ENCODE assay signal across 1 cellular context in the genomic region with DNA sequence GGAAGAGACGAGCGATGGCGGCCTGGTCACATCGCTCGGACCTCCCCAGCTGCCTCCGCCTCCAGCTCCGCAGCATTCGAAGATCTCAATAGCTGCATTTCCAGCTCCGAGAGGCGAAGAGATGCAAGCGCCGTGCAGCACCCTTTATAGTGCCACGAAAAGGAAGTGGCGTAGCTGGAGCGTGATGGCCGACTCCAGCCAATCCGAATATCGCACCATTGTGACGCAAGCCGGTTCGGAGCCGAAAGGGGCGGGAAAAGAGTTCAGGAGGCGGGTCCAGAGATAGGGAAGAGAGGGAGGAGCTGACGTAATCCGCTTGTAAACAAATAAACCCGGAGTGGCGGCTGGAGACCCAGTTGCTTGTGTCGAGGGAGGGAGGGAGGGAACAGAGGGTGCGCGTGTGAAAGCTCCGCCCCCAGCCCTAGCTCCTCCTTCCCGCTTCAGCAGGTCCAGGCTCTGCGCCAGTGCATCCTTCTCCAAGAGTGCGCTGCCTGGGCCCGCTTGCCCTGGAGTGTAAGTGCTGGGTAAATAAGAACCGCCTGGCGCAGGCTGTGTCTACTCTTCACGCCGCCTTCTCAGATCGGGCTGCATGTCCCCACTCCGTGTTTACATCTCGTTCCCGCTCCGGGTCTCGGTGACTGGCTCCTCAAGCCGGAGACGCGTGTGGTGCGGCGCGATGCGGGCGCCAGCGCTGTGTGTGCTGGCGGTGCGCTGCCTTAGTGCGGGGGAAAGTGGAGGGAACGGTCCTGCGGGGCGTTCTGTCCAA.
TF ChIP-seq lines count a peak whose summit lies in the region.

A gene with protein sequence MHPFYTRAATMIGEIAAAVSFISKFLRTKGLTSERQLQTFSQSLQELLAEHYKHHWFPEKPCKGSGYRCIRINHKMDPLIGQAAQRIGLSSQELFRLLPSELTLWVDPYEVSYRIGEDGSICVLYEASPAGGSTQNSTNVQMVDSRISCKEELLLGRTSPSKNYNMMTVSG (minus strand): TSS at position 116 of the 766 bp plus-strand sequence. CDS start 311 bp downstream, outside the sequence.

TF ChIP-seq in GM12878, 131 proteins besides CTCF, POLR2A, EP300 and RAD21 (continued from another document and continues in another):
- TF ChIP-seq, protein P1, sequence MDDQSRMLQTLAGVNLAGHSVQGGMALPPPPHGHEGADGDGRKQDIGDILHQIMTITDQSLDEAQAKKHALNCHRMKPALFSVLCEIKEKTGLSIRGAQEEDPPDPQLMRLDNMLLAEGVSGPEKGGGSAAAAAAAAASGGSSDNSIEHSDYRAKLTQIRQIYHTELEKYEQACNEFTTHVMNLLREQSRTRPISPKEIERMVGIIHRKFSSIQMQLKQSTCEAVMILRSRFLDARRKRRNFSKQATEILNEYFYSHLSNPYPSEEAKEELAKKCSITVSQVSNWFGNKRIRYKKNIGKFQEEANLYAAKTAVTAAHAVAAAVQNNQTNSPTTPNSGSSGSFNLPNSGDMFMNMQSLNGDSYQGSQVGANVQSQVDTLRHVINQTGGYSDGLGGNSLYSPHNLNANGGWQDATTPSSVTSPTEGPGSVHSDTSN (IDR thresholded peaks at IDR 0.05; ENCODE audit: insufficient replicate concordance, low read depth, low read length) = peak; percentile 81
- no peak for TF ChIP-seq ZZZ3 (IDR thresholded peaks at IDR 0.05; ENCODE audit: control insufficient read depth, insufficient read length, low read depth)
- peak; percentile 73; the same call in 1 of the 2 replicates for TF ChIP-seq CHD2 (IDR thresholded peaks at IDR 0.05; ENCODE audit: borderline replicate concordance, low read depth, low read length)
- peak; percentile 98 for TF ChIP-seq ATF7 (IDR thresholded peaks at IDR 0.05; ENCODE audit: low read depth)
- TF ChIP-seq NFIC (IDR thresholded peaks at IDR 0.05; ENCODE audit: low read depth, low read length) = 0 out of 2 replicates have a peak, but pooled peaks have one; percentile 24
- no peak for TF ChIP-seq JUNB (IDR thresholded peaks at IDR 0.05)
- TF ChIP-seq, protein P2, sequence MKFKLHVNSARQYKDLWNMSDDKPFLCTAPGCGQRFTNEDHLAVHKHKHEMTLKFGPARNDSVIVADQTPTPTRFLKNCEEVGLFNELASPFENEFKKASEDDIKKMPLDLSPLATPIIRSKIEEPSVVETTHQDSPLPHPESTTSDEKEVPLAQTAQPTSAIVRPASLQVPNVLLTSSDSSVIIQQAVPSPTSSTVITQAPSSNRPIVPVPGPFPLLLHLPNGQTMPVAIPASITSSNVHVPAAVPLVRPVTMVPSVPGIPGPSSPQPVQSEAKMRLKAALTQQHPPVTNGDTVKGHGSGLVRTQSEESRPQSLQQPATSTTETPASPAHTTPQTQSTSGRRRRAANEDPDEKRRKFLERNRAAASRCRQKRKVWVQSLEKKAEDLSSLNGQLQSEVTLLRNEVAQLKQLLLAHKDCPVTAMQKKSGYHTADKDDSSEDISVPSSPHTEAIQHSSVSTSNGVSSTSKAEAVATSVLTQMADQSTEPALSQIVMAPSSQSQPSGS (IDR thresholded peaks at IDR 0.05; ENCODE audit: low read length) = peak; percentile 92
- no peak for TF ChIP-seq TARDBP (IDR thresholded peaks at IDR 0.05; ENCODE audit: borderline replicate concordance)
- TF ChIP-seq SP1 (IDR thresholded peaks at IDR 0.05; ENCODE audit: low read depth, low read length) = peak; percentile 90
- TF ChIP-seq, protein P3, sequence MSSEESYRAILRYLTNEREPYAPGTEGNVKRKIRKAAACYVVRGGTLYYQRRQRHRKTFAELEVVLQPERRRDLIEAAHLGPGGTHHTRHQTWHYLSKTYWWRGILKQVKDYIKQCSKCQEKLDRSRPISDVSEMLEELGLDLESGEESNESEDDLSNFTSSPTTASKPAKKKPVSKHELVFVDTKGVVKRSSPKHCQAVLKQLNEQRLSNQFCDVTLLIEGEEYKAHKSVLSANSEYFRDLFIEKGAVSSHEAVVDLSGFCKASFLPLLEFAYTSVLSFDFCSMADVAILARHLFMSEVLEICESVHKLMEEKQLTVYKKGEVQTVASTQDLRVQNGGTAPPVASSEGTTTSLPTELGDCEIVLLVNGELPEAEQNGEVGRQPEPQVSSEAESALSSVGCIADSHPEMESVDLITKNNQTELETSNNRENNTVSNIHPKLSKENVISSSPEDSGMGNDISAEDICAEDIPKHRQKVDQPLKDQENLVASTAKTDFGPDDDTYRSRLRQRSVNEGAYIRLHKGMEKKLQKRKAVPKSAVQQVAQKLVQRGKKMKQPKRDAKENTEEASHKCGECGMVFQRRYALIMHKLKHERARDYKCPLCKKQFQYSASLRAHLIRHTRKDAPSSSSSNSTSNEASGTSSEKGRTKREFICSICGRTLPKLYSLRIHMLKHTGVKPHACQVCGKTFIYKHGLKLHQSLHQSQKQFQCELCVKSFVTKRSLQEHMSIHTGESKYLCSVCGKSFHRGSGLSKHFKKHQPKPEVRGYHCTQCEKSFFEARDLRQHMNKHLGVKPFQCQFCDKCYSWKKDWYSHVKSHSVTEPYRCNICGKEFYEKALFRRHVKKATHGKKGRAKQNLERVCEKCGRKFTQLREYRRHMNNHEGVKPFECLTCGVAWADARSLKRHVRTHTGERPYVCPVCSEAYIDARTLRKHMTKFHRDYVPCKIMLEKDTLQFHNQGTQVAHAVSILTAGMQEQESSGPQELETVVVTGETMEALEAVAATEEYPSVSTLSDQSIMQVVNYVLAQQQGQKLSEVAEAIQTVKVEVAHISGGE (CRISPR knock-in tag; IDR thresholded peaks at IDR 0.05) = no peak
- TF ChIP-seq MEF2B (IDR thresholded peaks at IDR 0.05; ENCODE audit: partially characterized antibody, poor library complexity, severe bottlenecking) = peak; percentile 21
- TF ChIP-seq SPI1 (IDR thresholded peaks at IDR 0.05; ENCODE audit: borderline replicate concordance, insufficient read depth, low read depth, low read length) = peak; percentile 82
- no peak for TF ChIP-seq RCOR1 (conservative IDR thresholded peaks at IDR 0.05; ENCODE audit: low read depth, low read length)
- TF ChIP-seq NFYA (IDR thresholded peaks at IDR 0.05; ENCODE audit: borderline replicate concordance, low read depth, low read length) = no peak
- no peak for TF ChIP-seq ZNF217 (IDR thresholded peaks at IDR 0.05)
- peak; percentile 100 for TF ChIP-seq POLR2AphosphoS5 (IDR thresholded peaks at IDR 0.05; ENCODE audit: low read length)
- TF ChIP-seq, protein P4, sequence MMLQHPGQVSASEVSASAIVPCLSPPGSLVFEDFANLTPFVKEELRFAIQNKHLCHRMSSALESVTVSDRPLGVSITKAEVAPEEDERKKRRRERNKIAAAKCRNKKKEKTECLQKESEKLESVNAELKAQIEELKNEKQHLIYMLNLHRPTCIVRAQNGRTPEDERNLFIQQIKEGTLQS (IDR thresholded peaks at IDR 0.05; ENCODE audit: borderline replicate concordance, extremely low read depth, low read depth, low read length) = no peak
- 0 out of 2 replicates have a peak, but pooled peaks have one; percentile 28 for TF ChIP-seq TBL1XR1 (IDR thresholded peaks at IDR 0.05; ENCODE audit: low read depth, low read length)
- peak; percentile 93 for TF ChIP-seq CBX5 (IDR thresholded peaks at IDR 0.05; ENCODE audit: low read depth)
- TF ChIP-seq FOXM1 (IDR thresholded peaks at IDR 0.05; ENCODE audit: low read depth, low read length) = peak; percentile 61
- TF ChIP-seq IKZF2 (IDR thresholded peaks at IDR 0.05) = peak in 1 of 2 experiments; percentile 15; a peak in 1 of 4 replicates
- TF ChIP-seq, protein P5, sequence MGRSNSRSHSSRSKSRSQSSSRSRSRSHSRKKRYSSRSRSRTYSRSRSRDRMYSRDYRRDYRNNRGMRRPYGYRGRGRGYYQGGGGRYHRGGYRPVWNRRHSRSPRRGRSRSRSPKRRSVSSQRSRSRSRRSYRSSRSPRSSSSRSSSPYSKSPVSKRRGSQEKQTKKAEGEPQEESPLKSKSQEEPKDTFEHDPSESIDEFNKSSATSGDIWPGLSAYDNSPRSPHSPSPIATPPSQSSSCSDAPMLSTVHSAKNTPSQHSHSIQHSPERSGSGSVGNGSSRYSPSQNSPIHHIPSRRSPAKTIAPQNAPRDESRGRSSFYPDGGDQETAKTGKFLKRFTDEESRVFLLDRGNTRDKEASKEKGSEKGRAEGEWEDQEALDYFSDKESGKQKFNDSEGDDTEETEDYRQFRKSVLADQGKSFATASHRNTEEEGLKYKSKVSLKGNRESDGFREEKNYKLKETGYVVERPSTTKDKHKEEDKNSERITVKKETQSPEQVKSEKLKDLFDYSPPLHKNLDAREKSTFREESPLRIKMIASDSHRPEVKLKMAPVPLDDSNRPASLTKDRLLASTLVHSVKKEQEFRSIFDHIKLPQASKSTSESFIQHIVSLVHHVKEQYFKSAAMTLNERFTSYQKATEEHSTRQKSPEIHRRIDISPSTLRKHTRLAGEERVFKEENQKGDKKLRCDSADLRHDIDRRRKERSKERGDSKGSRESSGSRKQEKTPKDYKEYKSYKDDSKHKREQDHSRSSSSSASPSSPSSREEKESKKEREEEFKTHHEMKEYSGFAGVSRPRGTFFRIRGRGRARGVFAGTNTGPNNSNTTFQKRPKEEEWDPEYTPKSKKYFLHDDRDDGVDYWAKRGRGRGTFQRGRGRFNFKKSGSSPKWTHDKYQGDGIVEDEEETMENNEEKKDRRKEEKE (IDR thresholded peaks at IDR 0.05) = no peak
- no peak for TF ChIP-seq NR2C1 (IDR thresholded peaks at IDR 0.05)
- no peak for TF ChIP-seq NR2C2 (IDR thresholded peaks at IDR 0.05; ENCODE audit: borderline replicate concordance, control insufficient read depth, insufficient read length, low read depth)
- TF ChIP-seq STAT3 (IDR thresholded peaks at IDR 0.05; ENCODE audit: low read depth, low read length) = no peak
- no peak; the same call in 1 of the 2 replicates for TF ChIP-seq TCF7 (IDR thresholded peaks at IDR 0.05; ENCODE audit: borderline replicate concordance)
- peak; percentile 98 for TF ChIP-seq CREB1 (IDR thresholded peaks at IDR 0.05; ENCODE audit: low read depth)
- peak; percentile 66 for TF ChIP-seq HCFC1 (IDR thresholded peaks at IDR 0.05; ENCODE audit: low read length)
- 0 out of 2 replicates have a peak, but pooled peaks have one; percentile 36 for TF ChIP-seq ZSCAN29 (IDR thresholded peaks at IDR 0.05)
- no peak for TF ChIP-seq KDM1A (IDR thresholded peaks at IDR 0.05; ENCODE audit: borderline replicate concordance)
- peak; percentile 92 for TF ChIP-seq RFX5 (IDR thresholded peaks at IDR 0.05; ENCODE audit: low read depth, low read length)
- peak; percentile 46 for TF ChIP-seq MYC (IDR thresholded peaks at IDR 0.05; ENCODE audit: insufficient read depth, insufficient read length, insufficient replicate concordance, low read length, severe bottlenecking)
- peak; percentile 96 for TF ChIP-seq CREM (IDR thresholded peaks at IDR 0.05; ENCODE audit: low read depth)
- TF ChIP-seq EZH2 (IDR thresholded peaks at IDR 0.05; ENCODE audit: borderline replicate concordance, control insufficient read depth, low read depth, low read length) = no peak
- TF ChIP-seq KAT2A (conservative IDR thresholded peaks at IDR 0.05; ENCODE audit: control insufficient read depth, low read depth, low read length) = no peak
- no peak for TF ChIP-seq FOS (IDR thresholded peaks at IDR 0.05; ENCODE audit: borderline replicate concordance, extremely low read depth, insufficient read length)
- TF ChIP-seq KLF5 (IDR thresholded peaks at IDR 0.05; ENCODE audit: partially characterized antibody) = peak; percentile 74
- TF ChIP-seq RUNX3 (IDR thresholded peaks at IDR 0.05; ENCODE audit: low read length) = peak; percentile 64
- TF ChIP-seq IKZF1 (conservative IDR thresholded peaks at IDR 0.05) = peak; percentile 30
- 0 out of 2 replicates have a peak, but pooled peaks have one; percentile 40 for TF ChIP-seq STAT1 (conservative IDR thresholded peaks at IDR 0.05)
- peak; percentile 98 for TF ChIP-seq ZBED1 (IDR thresholded peaks at IDR 0.05; ENCODE audit: borderline replicate concordance)
- TF ChIP-seq, protein P6, sequence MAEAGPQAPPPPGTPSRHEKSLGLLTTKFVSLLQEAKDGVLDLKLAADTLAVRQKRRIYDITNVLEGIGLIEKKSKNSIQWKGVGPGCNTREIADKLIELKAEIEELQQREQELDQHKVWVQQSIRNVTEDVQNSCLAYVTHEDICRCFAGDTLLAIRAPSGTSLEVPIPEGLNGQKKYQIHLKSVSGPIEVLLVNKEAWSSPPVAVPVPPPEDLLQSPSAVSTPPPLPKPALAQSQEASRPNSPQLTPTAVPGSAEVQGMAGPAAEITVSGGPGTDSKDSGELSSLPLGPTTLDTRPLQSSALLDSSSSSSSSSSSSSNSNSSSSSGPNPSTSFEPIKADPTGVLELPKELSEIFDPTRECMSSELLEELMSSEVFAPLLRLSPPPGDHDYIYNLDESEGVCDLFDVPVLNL (IDR thresholded peaks at IDR 0.05; ENCODE audit: low read depth, low read length) = 0 out of 2 replicates have a peak, but pooled peaks have one; percentile 20
- TF ChIP-seq, protein P7, sequence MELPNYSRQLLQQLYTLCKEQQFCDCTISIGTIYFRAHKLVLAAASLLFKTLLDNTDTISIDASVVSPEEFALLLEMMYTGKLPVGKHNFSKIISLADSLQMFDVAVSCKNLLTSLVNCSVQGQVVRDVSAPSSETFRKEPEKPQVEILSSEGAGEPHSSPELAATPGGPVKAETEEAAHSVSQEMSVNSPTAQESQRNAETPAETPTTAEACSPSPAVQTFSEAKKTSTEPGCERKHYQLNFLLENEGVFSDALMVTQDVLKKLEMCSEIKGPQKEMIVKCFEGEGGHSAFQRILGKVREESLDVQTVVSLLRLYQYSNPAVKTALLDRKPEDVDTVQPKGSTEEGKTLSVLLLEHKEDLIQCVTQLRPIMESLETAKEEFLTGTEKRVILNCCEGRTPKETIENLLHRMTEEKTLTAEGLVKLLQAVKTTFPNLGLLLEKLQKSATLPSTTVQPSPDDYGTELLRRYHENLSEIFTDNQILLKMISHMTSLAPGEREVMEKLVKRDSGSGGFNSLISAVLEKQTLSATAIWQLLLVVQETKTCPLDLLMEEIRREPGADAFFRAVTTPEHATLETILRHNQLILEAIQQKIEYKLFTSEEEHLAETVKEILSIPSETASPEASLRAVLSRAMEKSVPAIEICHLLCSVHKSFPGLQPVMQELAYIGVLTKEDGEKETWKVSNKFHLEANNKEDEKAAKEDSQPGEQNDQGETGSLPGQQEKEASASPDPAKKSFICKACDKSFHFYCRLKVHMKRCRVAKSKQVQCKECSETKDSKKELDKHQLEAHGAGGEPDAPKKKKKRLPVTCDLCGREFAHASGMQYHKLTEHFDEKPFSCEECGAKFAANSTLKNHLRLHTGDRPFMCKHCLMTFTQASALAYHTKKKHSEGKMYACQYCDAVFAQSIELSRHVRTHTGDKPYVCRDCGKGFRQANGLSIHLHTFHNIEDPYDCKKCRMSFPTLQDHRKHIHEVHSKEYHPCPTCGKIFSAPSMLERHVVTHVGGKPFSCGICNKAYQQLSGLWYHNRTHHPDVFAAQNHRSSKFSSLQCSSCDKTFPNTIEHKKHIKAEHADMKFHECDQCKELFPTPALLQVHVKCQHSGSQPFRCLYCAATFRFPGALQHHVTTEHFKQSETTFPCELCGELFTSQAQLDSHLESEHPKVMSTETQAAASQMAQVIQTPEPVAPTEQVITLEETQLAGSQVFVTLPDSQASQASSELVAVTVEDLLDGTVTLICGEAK (IDR thresholded peaks at IDR 0.05; ENCODE audit: borderline replicate concordance) = peak; percentile 46; the same call in 1 of the 2 replicates
